In the genomic region with DNA sequence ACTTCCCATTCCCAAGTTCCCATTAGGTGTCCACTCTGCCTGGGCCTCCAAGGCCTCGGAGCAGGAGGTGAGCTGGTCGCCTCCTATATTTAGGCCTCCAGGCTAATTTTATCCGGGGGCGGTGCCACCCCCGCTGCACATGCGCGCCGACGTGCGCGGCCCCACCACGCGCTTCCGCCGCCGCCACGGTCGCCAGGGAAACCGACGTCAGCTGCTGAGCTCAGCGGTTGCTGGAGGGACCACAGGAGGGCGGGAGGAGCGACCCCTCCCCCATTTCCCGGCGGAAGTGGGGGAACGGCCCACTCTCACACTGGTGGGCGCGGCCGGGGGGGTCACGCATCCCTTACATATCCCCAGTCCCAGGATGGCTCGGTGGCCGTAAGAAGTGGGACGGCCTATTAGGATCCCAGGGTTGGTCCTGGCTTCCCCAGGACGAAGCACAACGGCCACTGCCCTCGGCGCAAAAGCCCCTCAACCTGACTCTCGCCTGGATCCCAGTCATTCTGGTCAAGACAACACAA, we compare ENCODE assay signal across 1 cellular context.
A peak's percentile ranks its signal among the peaks of the same experiment; 100 is the strongest.
TF ChIP-seq lines count a peak whose summit lies in the region.

No MANE protein-coding gene starts in this region.

TF ChIP-seq in K562, 482 proteins besides CTCF, POLR2A, EP300 and RAD21 (continued from another document):
- peak; percentile 68 to 75 for TF ChIP-seq MAZ (CRISPR knock-in tag; conservative IDR thresholded peaks at IDR 0.05 in 1 of 2, IDR thresholded peaks at IDR 0.05 in 1 of 2)
- peak; percentile 62 for TF ChIP-seq MYC (IDR thresholded peaks at IDR 0.05; ENCODE audit: low read depth, low read length)
- TF ChIP-seq MYC (CRISPR knock-in tag; IDR thresholded peaks at IDR 0.05; ENCODE audit: borderline replicate concordance, low read depth) = no peak
- TF ChIP-seq, protein P1, sequence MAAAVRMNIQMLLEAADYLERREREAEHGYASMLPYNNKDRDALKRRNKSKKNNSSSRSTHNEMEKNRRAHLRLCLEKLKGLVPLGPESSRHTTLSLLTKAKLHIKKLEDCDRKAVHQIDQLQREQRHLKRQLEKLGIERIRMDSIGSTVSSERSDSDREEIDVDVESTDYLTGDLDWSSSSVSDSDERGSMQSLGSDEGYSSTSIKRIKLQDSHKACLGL (CRISPR knock-in tag; IDR thresholded peaks at IDR 0.05; ENCODE audit: borderline replicate concordance, poor library complexity, severe bottlenecking) = peak; percentile 54
- peak; percentile 21; the same call in 1 of the 2 replicates for TF ChIP-seq MBD2 (IDR thresholded peaks at IDR 0.05; ENCODE audit: borderline replicate concordance, low read depth)
- TF ChIP-seq, protein P2, sequence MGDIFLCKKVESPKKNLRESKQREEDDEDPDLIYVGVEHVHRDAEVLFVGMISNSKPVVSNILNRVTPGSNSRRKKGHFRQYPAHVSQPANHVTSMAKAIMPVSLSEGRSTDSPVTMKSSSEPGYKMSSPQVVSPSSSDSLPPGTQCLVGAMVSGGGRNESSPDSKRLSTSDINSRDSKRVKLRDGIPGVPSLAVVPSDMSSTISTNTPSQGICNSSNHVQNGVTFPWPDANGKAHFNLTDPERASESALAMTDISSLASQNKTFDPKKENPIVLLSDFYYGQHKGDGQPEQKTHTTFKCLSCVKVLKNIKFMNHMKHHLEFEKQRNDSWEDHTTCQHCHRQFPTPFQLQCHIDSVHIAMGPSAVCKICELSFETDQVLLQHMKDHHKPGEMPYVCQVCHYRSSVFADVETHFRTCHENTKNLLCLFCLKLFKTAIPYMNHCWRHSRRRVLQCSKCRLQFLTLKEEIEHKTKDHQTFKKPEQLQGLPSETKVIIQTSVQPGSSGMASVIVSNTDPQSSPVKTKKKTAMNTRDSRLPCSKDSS (IDR thresholded peaks at IDR 0.05; ENCODE audit: low read depth, partially characterized antibody) = no peak
- TF ChIP-seq BDP1 (IDR thresholded peaks at IDR 0.05; ENCODE audit: insufficient read depth, insufficient read length) = no peak
- 0 out of 2 replicates have a peak, but pooled peaks have one; percentile 35 for TF ChIP-seq GTF2F1 (IDR thresholded peaks at IDR 0.05; ENCODE audit: low read depth, low read length)
- TF ChIP-seq CREB1 (IDR thresholded peaks at IDR 0.05) = 0 out of 2 replicates have a peak, but pooled peaks have one; percentile 62
- peak; percentile 81 for TF ChIP-seq CREB1 (CRISPR knock-in tag; IDR thresholded peaks at IDR 0.05)
- TF ChIP-seq ZFX (CRISPR knock-in tag; IDR thresholded peaks at IDR 0.05) = peak; percentile 69
- 0 out of 2 replicates have a peak, but pooled peaks have one; percentile 55 for TF ChIP-seq BMI1 (IDR thresholded peaks at IDR 0.05; ENCODE audit: low read length)
- TF ChIP-seq MEIS2 (IDR thresholded peaks at IDR 0.05; ENCODE audit: partially characterized antibody) = peak; percentile 70
- peak; percentile 97 for TF ChIP-seq EGR1 (conservative IDR thresholded peaks at IDR 0.05)
- no peak for TF ChIP-seq ZNF41 (CRISPR knock-in tag; conservative IDR thresholded peaks at IDR 0.05)
- TF ChIP-seq MAFF (IDR thresholded peaks at IDR 0.05; ENCODE audit: low read length) = no peak
- TF ChIP-seq FOXA3 (CRISPR knock-in tag; conservative IDR thresholded peaks at IDR 0.05 in 1 of 2, IDR thresholded peaks at IDR 0.05 in 1 of 2) = peak in 1 of 2 experiments; percentile 48; a peak in 1 of 4 replicates
- TF ChIP-seq SIN3A (IDR thresholded peaks at IDR 0.05; ENCODE audit: borderline replicate concordance in 2 of 2, control insufficient read depth in 1 of 2, low read depth in 2 of 2, low read length in 2 of 2) = peak; percentile 40 to 97; a peak in 2 of 4 replicates
- TF ChIP-seq, protein P3, sequence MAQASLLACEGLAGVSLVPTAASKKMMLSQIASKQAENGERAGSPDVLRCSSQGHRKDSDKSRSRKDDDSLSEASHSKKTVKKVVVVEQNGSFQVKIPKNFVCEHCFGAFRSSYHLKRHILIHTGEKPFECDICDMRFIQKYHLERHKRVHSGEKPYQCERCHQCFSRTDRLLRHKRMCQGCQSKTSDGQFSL (CRISPR knock-in tag; IDR thresholded peaks at IDR 0.05) = peak; percentile 48; the same call in 1 of the 2 replicates
- TF ChIP-seq, protein P3 (tag; IDR thresholded peaks at IDR 0.05) = no peak
- peak in 1 of 2 experiments; percentile 49; a peak in 1 of 4 replicates for TF ChIP-seq HDAC1 (IDR thresholded peaks at IDR 0.05)
- TF ChIP-seq GTF2E2 (tag; IDR thresholded peaks at IDR 0.05) = 0 out of 2 replicates have a peak, but pooled peaks have one; percentile 31
- TF ChIP-seq PHF8 (IDR thresholded peaks at IDR 0.05; ENCODE audit: borderline replicate concordance, low read length) = no peak; the same call in 1 of the 2 replicates
